Comparison of ENCODE assay signal across 8 cellular contexts in the genomic region with DNA sequence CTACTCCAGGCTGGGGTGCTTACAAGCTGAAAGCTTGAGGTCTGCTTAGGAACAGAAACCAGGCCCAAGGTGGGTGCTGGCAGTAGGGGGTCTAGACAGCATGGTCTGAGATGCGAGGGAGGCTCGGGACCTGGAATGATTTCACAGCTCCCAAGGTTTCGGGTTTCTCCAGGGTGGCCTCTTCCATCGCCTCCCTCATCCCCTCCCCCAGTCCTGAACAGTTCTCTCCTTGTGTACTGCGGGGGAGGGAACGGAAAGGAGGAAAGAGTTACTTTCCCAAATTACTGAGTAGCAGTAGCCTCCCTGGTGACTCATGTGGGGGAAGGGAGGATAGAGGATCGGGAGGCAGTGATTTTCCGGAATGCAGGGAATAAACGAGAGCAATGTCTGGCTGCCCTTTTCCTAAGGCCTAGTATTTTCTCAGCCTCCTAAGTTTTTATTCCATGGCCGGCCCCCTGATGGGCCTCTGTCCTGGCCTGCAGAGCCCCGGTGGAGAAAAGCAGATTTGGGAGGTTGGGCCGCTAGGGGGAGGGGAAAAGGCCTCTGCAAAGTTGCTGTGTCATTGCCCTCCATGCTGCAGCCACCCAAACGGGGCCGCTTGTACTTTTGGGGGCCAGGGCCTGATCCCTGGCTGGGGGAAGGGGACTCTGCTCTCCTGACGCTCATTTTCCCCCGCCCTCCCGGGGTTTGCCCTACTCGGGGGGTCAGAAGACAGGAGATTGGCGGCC.
DNase-seq lines count a peak whose midpoint lies in the region; ATAC-seq, FAIRE-seq and TF ChIP-seq lines count a peak whose summit lies in the region.

No MANE protein-coding gene starts in this region.

- in situ Hi-C loops in brain microvascular endothelial cell (cut with HindIII; ENCODE audit: low pct_ligation_motif_present, low sequenced_read_pairs) = no loop called here

- H3K36me3 ChIP-seq in brain microvascular endothelial cell (replicated peaks) = peaks cover 28% of the 10 kb centered on the region

- FAIRE-seq in TTC549 (lab: Jason Lieb, UNC) = peak; percentile 58

- H3K4me3 ChIP-seq in brain microvascular endothelial cell (ENCODE audit: low read depth, low read length) = peak overlapping the region; percentile 77

- TF ChIP-seq CTCF in GM10266 (IDR thresholded peaks at IDR 0.05; ENCODE audit: control insufficient read depth, insufficient read depth, low read depth, missing control alignments) (peak; percentile 5), brain microvascular endothelial cell (IDR thresholded peaks at IDR 0.05; ENCODE audit: low read depth, low read length, missing control alignments) (peak; percentile 43)

- DNase-seq in GM10266 (ENCODE audit: extremely low spot score) (peak; percentile 38), NCI-H2029 (lab: John Stamatoyannopoulos, UW) (peak; percentile 75), brain microvascular endothelial cell (peak; percentile 92), inferior parietal cortex (ENCODE audit: extremely low spot score) (peak; percentile 83), smooth muscle cell of the brain vasculature (ENCODE audit: low read depth, low spot score) (peak; percentile 88)

- no peak for ATAC-seq in HG03521 (IDR thresholded peaks at IDR 0.05; ENCODE audit: unreplicated experiment)
- no peak for ATAC-seq in GM18870 (IDR thresholded peaks at IDR 0.05; ENCODE audit: unreplicated experiment)

- H3K27ac ChIP-seq in brain microvascular endothelial cell = peak overlapping the region; percentile 100

- H3K27me3 ChIP-seq in brain microvascular endothelial cell (replicated peaks) = no peaks in the 10 kb centered on the region

Comparison
In these comparisons a context has a peak if more than half of its experiments do, and no peak if none do; other contexts are left out.
1. DNase-seq: peak in every context shown above with its lines; median percentile 92 in brain microvascular endothelial cell; 88 in smooth muscle cell of the brain vasculature; 83 in inferior parietal cortex; 75 in NCI-H2029; 38 in GM10266.